8 cellular contexts compared by ENCODE assay signal in genomic region chr6:43426928-43427405, GRCh38. TPM values are rescaled to one million over a fixed set of nuclear protein-coding genes. Genes with fewer than 3 reads are reported as not detected.
DNase-seq lines count a peak whose midpoint lies in the region; ATAC-seq and TF ChIP-seq lines count a peak whose summit lies in the region.

No MANE protein-coding gene starts in this region.

- H3K4me1 Mint-ChIP-seq in activated CD4-positive, alpha-beta memory T cell treated with anti-CD3 and anti-CD28 coated beads, Interleukin-2, amount 10 ng/mL, durations not matched to agents 7 days and 5 days, result peaks cover 23% of the 10 kb centered on the region
- H3K4me1 Mint-ChIP-seq in stimulated activated naive B cell treated with anti-CD40 and anti-IgM and Interleukin-4, amounts not matched to agents 10 μg/mL and 1 μg/mL and 100 μg/mL, for 72 hours, result peaks cover 15 to 17% of the 10 kb centered on the region in 2 donors

- DNase-seq in HFF-Myc (ENCODE audit: extremely low read depth, low read depth) (no peak), iPS DF 6.9 (ENCODE audit: low read depth, low spot score) (no peak), C1 segment of cervical spinal cord (lab: John Stamatoyannopoulos, UW) (no peak), SIG-M5 treated with dmso at 0.1 percent for 504 hours (lab: John Stamatoyannopoulos, UW; ENCODE audit: unreplicated experiment) (no peak), HT-29 (ENCODE audit: low spot score) (no peak)
- DNase-seq in activated CD4-positive, alpha-beta memory T cell treated with anti-CD3 and anti-CD28 coated beads, Interleukin-2, amount 10 ng/mL, durations not matched to agents 7 days and 5 days, result no peak
- no peak for DNase-seq in stimulated activated naive B cell treated with anti-CD40 and anti-IgM and Interleukin-4, amounts not matched to agents 10 μg/mL and 1 μg/mL and 100 μg/mL, for 72 hours

- H3K4me3 ChIP-seq in HFF-Myc (replicated peaks; ENCODE audit: low read depth, low read length), result peak overlapping the region; percentile 66
- peak overlapping the region; percentile 63; the same call in 1 of the 2 replicates for H3K4me3 ChIP-seq in iPS DF 6.9 (ENCODE audit: low read length)

- ATAC-seq in stimulated activated naive B cell treated with anti-CD40 and anti-IgM and Interleukin-4, amounts not matched to agents 10 μg/mL and 1 μg/mL and 100 μg/mL, for 72 hours (replicated peaks), result no peak
- no peak for ATAC-seq in HG02885 (IDR thresholded peaks at IDR 0.05; ENCODE audit: poor library complexity, unreplicated experiment)

- H3K27ac Mint-ChIP-seq in activated CD4-positive, alpha-beta memory T cell treated with anti-CD3 and anti-CD28 coated beads, Interleukin-2, amount 10 ng/mL, durations not matched to agents 7 days and 5 days, result peak overlapping the region; percentile 92
- H3K27ac Mint-ChIP-seq in stimulated activated naive B cell treated with anti-CD40 and anti-IgM and Interleukin-4, amounts not matched to agents 10 μg/mL and 1 μg/mL and 100 μg/mL, for 72 hours, result peak overlapping the region; percentile 99

- H3K27ac ChIP-seq in iPS DF 6.9 (ENCODE audit: low read length), result no peak overlapping the region

- no peaks in the 10 kb centered on the region for H3K9me3 ChIP-seq in iPS DF 6.9 (ENCODE audit: control insufficient read depth, insufficient read depth, low read length)

- peaks cover under 1% of the 10 kb centered on the region; the same call in 1 of the 2 replicates for H3K36me3 ChIP-seq in iPS DF 6.9 (ENCODE audit: control insufficient read depth, insufficient read depth, low read length)

- peaks cover 3% of the 10 kb centered on the region for H3K36me3 Mint-ChIP-seq in activated CD4-positive, alpha-beta memory T cell treated with anti-CD3 and anti-CD28 coated beads, Interleukin-2, amount 10 ng/mL, durations not matched to agents 7 days and 5 days (ENCODE audit: low read depth)
- peaks cover 0 to 11% of the 10 kb centered on the region in 2 donors for H3K36me3 Mint-ChIP-seq in stimulated activated naive B cell treated with anti-CD40 and anti-IgM and Interleukin-4, amounts not matched to agents 10 μg/mL and 1 μg/mL and 100 μg/mL, for 72 hours

- CTCF ChIA-PET in activated CD4-positive, alpha-beta memory T cell treated with anti-CD3 and anti-CD28 coated beads, Interleukin-2, amount 10 ng/mL, durations not matched to agents 7 days and 5 days (lab: Charles Lee), result interaction anchor here (0.7 to 2.5 kb wide), 10 partner anchors 29 to 661 kb away, joined by 3 to 11 read pairs (median 5); partner anchors contain the start of genes CRIP3, DNPH1 and ZNF318

- no peak for TF ChIP-seq CTCF in HFF-Myc (IDR thresholded peaks at IDR 0.05; ENCODE audit: low read depth, low read length, missing control alignments)

- POLR2A ChIA-PET in activated CD4-positive, alpha-beta memory T cell treated with anti-CD3 and anti-CD28 coated beads, Interleukin-2, amount 10 ng/mL, durations not matched to agents 7 days and 5 days (lab: Charles Lee), result interaction anchor here (0.6 to 2.4 kb wide), 17 partner anchors 9 to 1418 kb away, joined by 3 to 18 read pairs (median 3); partner anchors contain the start of genes DNPH1, POLH, POLR1C and TJAP1

- H3K9me3 Mint-ChIP-seq in activated CD4-positive, alpha-beta memory T cell treated with anti-CD3 and anti-CD28 coated beads, Interleukin-2, amount 10 ng/mL, durations not matched to agents 7 days and 5 days, result no peaks in the 10 kb centered on the region
- H3K9me3 Mint-ChIP-seq in stimulated activated naive B cell treated with anti-CD40 and anti-IgM and Interleukin-4, amounts not matched to agents 10 μg/mL and 1 μg/mL and 100 μg/mL, for 72 hours, result peaks cover 0 to 1% of the 10 kb centered on the region in 2 donors

- peak overlapping the region; percentile 93 for H3K4me3 Mint-ChIP-seq in activated CD4-positive, alpha-beta memory T cell treated with anti-CD3 and anti-CD28 coated beads, Interleukin-2, amount 10 ng/mL, durations not matched to agents 7 days and 5 days
- H3K4me3 Mint-ChIP-seq in stimulated activated naive B cell treated with anti-CD40 and anti-IgM and Interleukin-4, amounts not matched to agents 10 μg/mL and 1 μg/mL and 100 μg/mL, for 72 hours, result peak overlapping the region; percentile 92 to 97

- no CpG with 5 or more reads among the region's 23 CpGs for WGBS in iPS DF 6.9 (ENCODE audit: insufficient coverage, insufficient read length)

- H3K27me3 Mint-ChIP-seq in activated CD4-positive, alpha-beta memory T cell treated with anti-CD3 and anti-CD28 coated beads, Interleukin-2, amount 10 ng/mL, durations not matched to agents 7 days and 5 days, result no peaks in the 10 kb centered on the region
- no peaks in the 10 kb centered on the region for H3K27me3 Mint-ChIP-seq in stimulated activated naive B cell treated with anti-CD40 and anti-IgM and Interleukin-4, amounts not matched to agents 10 μg/mL and 1 μg/mL and 100 μg/mL, for 72 hours

- H3K27me3 ChIP-seq in iPS DF 6.9 (ENCODE audit: control insufficient read depth, insufficient read depth, low read length), result no peaks in the 10 kb centered on the region

- H3K4me1 ChIP-seq in iPS DF 6.9 (ENCODE audit: control insufficient read depth, insufficient read depth, low read length), result no peaks in the 10 kb centered on the region

RNA-seq across cellular contexts. Expression of gene ABCC10, which starts 0.4 kb away (rescaled TPM):
- total RNA-seq in activated CD4-positive, alpha-beta memory T cell treated with anti-CD3 and anti-CD28 coated beads, Interleukin-2, amount 10 ng/mL, durations not matched to agents 7 days and 5 days, result 10 to 100 TPM; 46.8 to 49.8 TPM
- 18.6 and 18.8 TPM in 2 replicates for total RNA-seq in HT-29 (2014; rRNA removed; shearing (Covaris generic))

RNA-seq across cellular contexts. Expression of gene DLK2, which starts 28.4 kb away (rescaled TPM):
- total RNA-seq in activated CD4-positive, alpha-beta memory T cell treated with anti-CD3 and anti-CD28 coated beads, Interleukin-2, amount 10 ng/mL, durations not matched to agents 7 days and 5 days, result under 1 TPM; 0.18 to 0.50 TPM
- total RNA-seq in HT-29 (2014; rRNA removed; shearing (Covaris generic)), result 0.10 and 0.34 TPM in 2 replicates

RNA-seq across cellular contexts. Expression of gene TJAP1, which starts 50.4 kb away (rescaled TPM):
- 10 to 100 TPM; 34.7 to 36.6 TPM for total RNA-seq in activated CD4-positive, alpha-beta memory T cell treated with anti-CD3 and anti-CD28 coated beads, Interleukin-2, amount 10 ng/mL, durations not matched to agents 7 days and 5 days
- total RNA-seq in HT-29 (2014; rRNA removed; shearing (Covaris generic)), result 19.9 and 20.4 TPM in 2 replicates

RNA-seq across cellular contexts. Expression of gene ZNF318, which starts 57.5 kb away (rescaled TPM):
- total RNA-seq in activated CD4-positive, alpha-beta memory T cell treated with anti-CD3 and anti-CD28 coated beads, Interleukin-2, amount 10 ng/mL, durations not matched to agents 7 days and 5 days, result 10 to 100 TPM; 16.2 to 16.9 TPM
- 4.6 and 4.7 TPM in 2 replicates for total RNA-seq in HT-29 (2014; rRNA removed; shearing (Covaris generic))
